In the genomic region with DNA sequence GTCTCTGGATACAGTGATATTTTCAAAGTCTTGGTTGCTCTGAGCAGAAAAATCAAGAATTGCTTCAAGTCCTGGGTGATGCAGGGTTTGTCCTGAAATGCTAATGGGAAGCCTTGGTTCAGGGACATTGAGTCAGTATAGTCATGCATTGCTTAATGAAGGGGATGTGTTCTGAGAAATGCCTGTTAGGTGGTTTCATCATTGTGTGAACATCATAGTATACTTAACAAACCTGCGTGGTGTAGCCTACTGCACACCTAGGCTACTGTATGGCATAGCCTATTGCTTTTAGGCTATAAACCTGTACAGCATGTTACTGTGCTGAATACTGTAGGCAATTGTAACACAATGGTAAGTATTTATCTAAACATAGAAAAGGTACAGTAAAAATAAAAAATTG, we compare ENCODE assay signal across 14 cellular contexts. TPM values are rescaled to one million over a fixed set of nuclear protein-coding genes. Genes with fewer than 3 reads are reported as not detected.
A peak's percentile ranks its signal among the peaks of the same experiment; 100 is the strongest.
DNase-seq lines count a peak whose midpoint lies in the region; ATAC-seq, FAIRE-seq and TF ChIP-seq lines count a peak whose summit lies in the region.
"Had no signal": no experiment of that assay in that cellular context is flagged by ENCODE, and none has a peak within 500 bp of the region (broad histone marks: within the 10 kb centered on the region; RNA-seq: fewer than 3 reads in every experiment).

No MANE protein-coding gene starts in this region.

- RAD21 ChIA-PET in GM12878 (lab: Charles Lee; ENCODE audit: unreplicated experiment), result no interaction called here

- H3K27me3 ChIP-seq in GM12878 (replicated peaks in 1 of 2; ENCODE audit: control insufficient read depth in 2 of 2, insufficient read depth in 2 of 2, low read length in 1 of 2) (no peaks in the 10 kb centered on the region), thyroid gland (no peaks in the 10 kb centered on the region), Karpas-422 (ENCODE audit: low read length) (no peaks in the 10 kb centered on the region)

- H3K4me1 Mint-ChIP-seq in activated T-cell treated with anti-CD3 and anti-CD28 coated beads, Interleukin-2, amount 50 U/mL, for 24 hours (ENCODE audit: low read depth), result peaks cover 7% of the 10 kb centered on the region
- no peaks in the 10 kb centered on the region for H3K4me1 Mint-ChIP-seq in activated T-cell treated with anti-CD3 and anti-CD28 coated beads, Interleukin-2, amount 50 U/mL, for 72 hours (ENCODE audit: low read depth)

- no peaks in the 10 kb centered on the region for H3K27me3 Mint-ChIP-seq in activated T-cell treated with anti-CD3 and anti-CD28 coated beads, Interleukin-2, amount 50 U/mL, for 24 hours
- H3K27me3 Mint-ChIP-seq in activated T-cell treated with anti-CD3 and anti-CD28 coated beads, Interleukin-2, amount 50 U/mL, for 72 hours (ENCODE audit: low read depth), result no peaks in the 10 kb centered on the region
- H3K27me3 Mint-ChIP-seq: IgD-negative memory B cell had no signal

- H3K4me2 ChIP-seq in GM12878 (ENCODE audit: control insufficient read depth, insufficient read depth) (no peak overlapping the region), Karpas-422 (ENCODE audit: low read depth, low read length, poor library complexity, severe bottlenecking) (no peak overlapping the region)

- no peaks in the 10 kb centered on the region for H3K4me1 ChIP-seq in GM12878 (ENCODE audit: control insufficient read depth, insufficient read depth, low read length)
- peaks cover 38 to 45% of the 10 kb centered on the region in 2 donors for H3K4me1 ChIP-seq in thyroid gland
- peaks cover 3% of the 10 kb centered on the region; the same call in 1 of the 2 replicates for H3K4me1 ChIP-seq in Karpas-422 (ENCODE audit: low read length)
- H3K4me1 ChIP-seq: HAP-1 had no signal

- no peak for TF ChIP-seq EP300 in GM12878 (IDR thresholded peaks at IDR 0.05; ENCODE audit: borderline replicate concordance in 1 of 2, control insufficient read depth in 1 of 2, low read depth in 2 of 2, low read length in 2 of 2)

- H3K9me3 Mint-ChIP-seq in activated T-cell treated with anti-CD3 and anti-CD28 coated beads, Interleukin-2, amount 50 U/mL, for 24 hours, result no peaks in the 10 kb centered on the region
- H3K9me3 Mint-ChIP-seq in activated T-cell treated with anti-CD3 and anti-CD28 coated beads, Interleukin-2, amount 50 U/mL, for 72 hours, result no peaks in the 10 kb centered on the region
- H3K9me3 Mint-ChIP-seq: IgD-negative memory B cell had no signal

- H3K27ac ChIP-seq in GM12878 (ENCODE audit: control insufficient read depth, insufficient read depth), result no peak overlapping the region
- peak overlapping the region; percentile 59 to 92 (median 82) for H3K27ac ChIP-seq in thyroid gland
- no peak overlapping the region for H3K27ac ChIP-seq in Karpas-422 (ENCODE audit: low read length)

- DNase-seq in activated T-cell treated with anti-CD3 and anti-CD28 coated beads, Interleukin-2, amount 50 U/mL, for 24 hours, result no peak
- no peak for DNase-seq in activated T-cell treated with anti-CD3 and anti-CD28 coated beads, Interleukin-2, amount 50 U/mL, for 72 hours
- DNase-seq in GM12878 (ENCODE audit: low read depth, low spot score) (no peak), iris pigment epithelial cell (ENCODE audit: low read depth) (peak; percentile 41), thyroid gland (no peak), Karpas-422 (no peak), GM13976 (ENCODE audit: low spot score) (no peak)
- DNase-seq: C1 segment of cervical spinal cord, NCI-H1092, PC-3, Right ventricle myocardium superior had no signal

- H3K27ac Mint-ChIP-seq in activated T-cell treated with anti-CD3 and anti-CD28 coated beads, Interleukin-2, amount 50 U/mL, for 24 hours, result peak overlapping the region; percentile 57
- H3K27ac Mint-ChIP-seq in activated T-cell treated with anti-CD3 and anti-CD28 coated beads, Interleukin-2, amount 50 U/mL, for 72 hours, result no peak overlapping the region
- H3K27ac Mint-ChIP-seq: IgD-negative memory B cell had no signal

- H2AFZ ChIP-seq in GM12878 (ENCODE audit: control insufficient read depth, low read depth, low read length) (no peak overlapping the region), Karpas-422 (ENCODE audit: low read length) (no peak overlapping the region)

- SMC1A ChIA-PET in GM12878 (lab: Charles Lee; ENCODE audit: uncharacterized antibody, unreplicated experiment), result no interaction called here

- FAIRE-seq in GM12878 (lab: Jason Lieb, UNC), result peak; percentile 52

- in situ Hi-C loops in GM12878 (cut with MboI) (no loop called here), GM13976 (cut with MboI; ENCODE audit: low sequenced_read_pairs, unreplicated experiment) (loop anchor here (25.0 kb wide), 1 partner anchor 916 kb away; a partner anchor contains a TSS)

- CTCF ChIA-PET in GM12878 (lab: Yijun Ruan, JAX), result interaction anchor here (1.8 kb wide), 1 partner anchor 12 kb away, joined by 10 read pairs; no protein-coding TSS in a partner anchor

- no peaks in the 10 kb centered on the region; the same call in 1 of the 2 replicates for H3K79me2 ChIP-seq in GM12878 (ENCODE audit: control insufficient read depth, insufficient read depth, low read length)
- peaks cover 54% of the 10 kb centered on the region for H3K79me2 ChIP-seq in Karpas-422 (ENCODE audit: low read length)

- TF ChIP-seq POLR2A in GM12878 (IDR thresholded peaks at IDR 0.05; ENCODE audit: low read depth, low read length) (no peak), thyroid gland (IDR thresholded peaks at IDR 0.05) (no peak)

- BruUV-seq in GM12878 (replicated peaks; lab: Mats Ljungman, UMichigan), result no TSS peak

- H3K4me3 ChIP-seq in GM12878 (no peak overlapping the region), thyroid gland (replicated peaks in 1 of 3) (no peak overlapping the region), Karpas-422 (ENCODE audit: low read length) (no peak overlapping the region)
- H3K4me3 ChIP-seq: HAP-1 had no signal

- H3K36me3 Mint-ChIP-seq in activated T-cell treated with anti-CD3 and anti-CD28 coated beads, Interleukin-2, amount 50 U/mL, for 24 hours (ENCODE audit: low read depth), result peaks cover 20% of the 10 kb centered on the region
- H3K36me3 Mint-ChIP-seq in activated T-cell treated with anti-CD3 and anti-CD28 coated beads, Interleukin-2, amount 50 U/mL, for 72 hours (ENCODE audit: insufficient read depth in 2 of 2), result peaks cover 0 to 8% of the 10 kb centered on the region in 2 donors

- 100% methylated on average over 1 of the region's 1 CpG for WGBS in GM12878 (ENCODE audit: insufficient coverage, insufficient replicate concordance, low lambda C conversion rate, missing lambda C conversion rate)
- WGBS in thyroid gland, 2 donors, result 93 to 100% methylated on average over 1 of the region's 1 CpG

- no peak for TF ChIP-seq CTCF in GM12878 (IDR thresholded peaks at IDR 0.05 in 2 of 3, conservative IDR thresholded peaks at IDR 0.05 in 1 of 3; ENCODE audit: control insufficient read depth in 2 of 3, extremely low read depth in 1 of 3, insufficient read depth in 1 of 3, low read depth in 3 of 3, low read length in 3 of 3)
- TF ChIP-seq CTCF in thyroid gland (IDR thresholded peaks at IDR 0.05), result no peak
- no peak for TF ChIP-seq CTCF in GM13976 (IDR thresholded peaks at IDR 0.05; ENCODE audit: borderline replicate concordance, control extremely low read depth, extremely low read depth, insufficient read depth, missing control alignments)

- intact Hi-C loops in GM12878 (cut with micrococcal nuclease; ENCODE audit: unreplicated experiment) (no loop called here), thyroid gland (cut with DNase I) (no loop called here)

- no peak overlapping the region for H3K9ac ChIP-seq in GM12878 (ENCODE audit: control insufficient read depth, insufficient read depth, low read length)
- H3K9ac ChIP-seq in Karpas-422 (ENCODE audit: low read length), result no peak overlapping the region

- no peaks in the 10 kb centered on the region for H3K9me3 ChIP-seq in GM12878 (replicated peaks; ENCODE audit: control insufficient read depth, insufficient read depth, low read length)
- no peaks in the 10 kb centered on the region for H3K9me3 ChIP-seq in thyroid gland
- H3K9me3 ChIP-seq in Karpas-422 (ENCODE audit: low read length), result no peaks in the 10 kb centered on the region
- H3K9me3 ChIP-seq: HAP-1 had no signal

- no peak for ATAC-seq in activated T-cell treated with anti-CD3 and anti-CD28 coated beads, Interleukin-2, amount 50 U/mL, for 72 hours (replicated peaks in 1 of 2)
- ATAC-seq in GM12878 (no peak), GM18870 (IDR thresholded peaks at IDR 0.05; ENCODE audit: unreplicated experiment) (no peak)

- POLR2A ChIA-PET in GM12878 (lab: Charles Lee), result no interaction called here

- H3K9me2 ChIP-seq in Karpas-422 (replicated peaks; ENCODE audit: insufficient read depth, low read length), result no peaks in the 10 kb centered on the region

- H4K20me1 ChIP-seq in GM12878 (ENCODE audit: control insufficient read depth, insufficient read depth) (no peaks in the 10 kb centered on the region), Karpas-422 (ENCODE audit: insufficient read depth, low read depth, low read length) (no peaks in the 10 kb centered on the region)

- TF ChIP-seq RAD21 in GM12878 (IDR thresholded peaks at IDR 0.05; ENCODE audit: insufficient read depth, low read depth, low read length), result no peak

- H3K36me3 ChIP-seq in GM12878 (ENCODE audit: control insufficient read depth in 2 of 2, insufficient read depth in 2 of 2, low read length in 1 of 2) (peaks cover 2% of the 10 kb centered on the region in 2 experiments; a peak in 2 of 4 replicates), thyroid gland (no peaks in the 10 kb centered on the region), Karpas-422 (ENCODE audit: insufficient read depth, low read length) (no peaks in the 10 kb centered on the region)
- H3K36me3 ChIP-seq: HAP-1 had no signal

- no peak overlapping the region for H3K4me3 Mint-ChIP-seq in activated T-cell treated with anti-CD3 and anti-CD28 coated beads, Interleukin-2, amount 50 U/mL, for 24 hours
- no peak overlapping the region for H3K4me3 Mint-ChIP-seq in activated T-cell treated with anti-CD3 and anti-CD28 coated beads, Interleukin-2, amount 50 U/mL, for 72 hours
- H3K4me3 Mint-ChIP-seq: IgD-negative memory B cell had no signal

RNA-seq across cellular contexts. Expression of a gene that starts 36.4 kb away (rescaled TPM):
- total RNA-seq in activated T-cell treated with anti-CD3 and anti-CD28 coated beads, Interleukin-2, amount 50 U/mL, for 72 hours, result 10 to 100 TPM; 27.7 to 37.3 TPM
- total RNA-seq in GM12878 (2013; cell fraction: nucleolus; rRNA removed), result 47.6 and 50.0 TPM in 2 replicates
- total RNA-seq in GM12878 (2014; rRNA removed) (25.3 and 26.1 TPM in 2 replicates), GM12878 (2014; rRNA removed; fragmentation: Illumina TruSeq; extraction: Trizol) (32.7 and 34.0 TPM in 2 replicates), GM12878 (2021) (19.7 and 22.7 TPM in 2 replicates), thyroid gland (10 to 100 TPM; 38.0 to 50.3 (median 44.8) TPM)
- 9.9 TPM for polyA plus RNA-seq in GM12878 (2011; ENCODE audit: low read depth)
- polyA plus RNA-seq in GM12878 (2011; rRNA removed) (30.6 and 36.6 TPM in 2 replicates), GM12878 (2014; fragmentation: Illumina TruSeq; extraction: Trizol) (31.0 and 46.5 TPM in 2 replicates), GM12878 (2014; fragmentation: Nextera tagmentation; extraction: Ambion mirVana) (10 to 100 TPM; 22.7 to 27.8 TPM), GM12878 (2014; rRNA removed) (24.2 and 26.3 TPM in 2 replicates), GM12878 (2016; fragmentation: Nextera tagmentation; extraction: Ambion mirVana) (10 to 100 TPM; 39.3 to 48.7 TPM)
- 12.9 and 16.2 TPM in 2 replicates for polyA plus RNA-seq in GM12878 (2011; cell fraction: cytosol; rRNA removed)
- polyA plus RNA-seq in GM12878 (2011; cell fraction: nucleus; rRNA removed), result 20.5 and 24.0 TPM in 2 replicates
- 20.4 and 21.4 TPM in 2 replicates for polyA plus RNA-seq in GM12878 (2012)
- polyA minus RNA-seq in GM12878 (2011; rRNA and poly(A)+ RNA removed), result 14.7 and 18.5 TPM in 2 replicates
- 6.9 and 10.0 TPM in 2 replicates for polyA minus RNA-seq in GM12878 (2011; cell fraction: cytosol; rRNA and poly(A)+ RNA removed)
- polyA minus RNA-seq in GM12878 (2011; cell fraction: nucleus; rRNA and poly(A)+ RNA removed), result 10.0 and 21.5 TPM in 2 replicates
- 24.0 and 27.4 TPM in 2 replicates for total RNA-seq in Karpas-422 (2014; rRNA removed; shearing (Covaris generic); ENCODE audit: low replicate concordance)

Comparison
In these comparisons a context has a peak if more than half of its experiments do, and no peak if none do; other contexts are left out.
1. H3K27ac ChIP-seq: peak in thyroid gland (3 of 3); none in GM12878 (single experiment) and Karpas-422 (single experiment).